23 cellular contexts compared by ENCODE assay signal in genomic region chr1:218336353-218336752, GRCh38. TPM values are rescaled to one million over a fixed set of nuclear protein-coding genes. Genes with fewer than 3 reads are reported as not detected.
A peak's percentile ranks its signal among the peaks of the same experiment; 100 is the strongest.
DNase-seq lines count a peak whose midpoint lies in the region; ATAC-seq and TF ChIP-seq lines count a peak whose summit lies in the region.
"Had no signal": no experiment of that assay in that cellular context is flagged by ENCODE, and none has a peak within 500 bp of the region (broad histone marks: within the 10 kb centered on the region; RNA-seq: fewer than 3 reads in every experiment).

No MANE protein-coding gene starts in this region.

- no peaks in the 10 kb centered on the region for H3K9me3 ChIP-seq in SK-N-SH
- H3K9me3 ChIP-seq: MG63, prostate gland, upper lobe of right lung had no signal

- WGBS in SK-N-SH (ENCODE audit: low lambda C conversion rate): 73% methylated on average over 2 of the region's 2 CpGs

- no peaks in the 10 kb centered on the region for H3K9me2 ChIP-seq in SK-N-SH

- POLR2A ChIA-PET in SK-N-SH (lab: Yijun Ruan, JAX): no interaction called here

- TF ChIP-seq CTCF in SK-N-SH (IDR thresholded peaks at IDR 0.05) (no peak), brain microvascular endothelial cell (IDR thresholded peaks at IDR 0.05; ENCODE audit: low read depth, low read length, missing control alignments) (no peak)

- no peaks in the 10 kb centered on the region for H3K79me2 ChIP-seq in SK-N-SH (ENCODE audit: insufficient read depth)

- H3K27me3 ChIP-seq in SK-N-SH (ENCODE audit: insufficient read depth) (no peaks in the 10 kb centered on the region), brain microvascular endothelial cell (replicated peaks) (no peaks in the 10 kb centered on the region)
- H3K27me3 ChIP-seq: MG63, upper lobe of right lung had no signal

- H3K4me3 Mint-ChIP-seq in activated naive CD4-positive, alpha-beta T cell treated with anti-CD3 and anti-CD28 coated beads for 36 hours: no peak overlapping the region
- H3K4me3 Mint-ChIP-seq: naive thymus-derived CD8-positive, alpha-beta T cell had no signal

- no peak overlapping the region for H3K4me3 ChIP-seq in SK-N-SH (ENCODE audit: low read depth in 2 of 2, low read length in 1 of 2)
- H3K4me3 ChIP-seq in brain microvascular endothelial cell (ENCODE audit: low read depth, low read length): no peak overlapping the region
- H3K4me3 ChIP-seq: lung, MG63, prostate gland, upper lobe of right lung had no signal

- no peak overlapping the region for H3K27ac Mint-ChIP-seq in activated naive CD4-positive, alpha-beta T cell treated with anti-CD3 and anti-CD28 coated beads for 36 hours
- H3K27ac Mint-ChIP-seq: activated T-helper 2 cell treated with anti-CD3 and anti-CD28 coated beads, Interferon-gamma antibody, Interleukin-2, Interleukin-4, amounts not matched to agents 10 μg/mL and 5 μg/mL and 100 μg/mL, durations not matched to agents 14 hours and 24 hours and 36 hours; naive thymus-derived CD8-positive, alpha-beta T cell had no signal

- H3F3A ChIP-seq in SK-N-SH (replicated peaks; ENCODE audit: insufficient read depth): peaks cover 9% of the 10 kb centered on the region

- H3K9ac ChIP-seq in SK-N-SH: no peak overlapping the region

- peak; percentile 30 for DNase-seq in SK-N-SH
- peak; percentile 77 for DNase-seq in NCI-H146 treated with DMSO at 0.1 percent for 48 hours (lab: John Stamatoyannopoulos, UW; ENCODE audit: unreplicated experiment)
- DNase-seq in brain microvascular endothelial cell: peak; percentile 52
- no peak for DNase-seq in NCI-H1048 (lab: John Stamatoyannopoulos, UW)
- DNase-seq in activated T-cell treated with anti-CD3 and anti-CD28 coated beads, Interleukin-2, amount 50 U/mL, for 48 hours: no peak
- DNase-seq in activated naive CD4-positive, alpha-beta T cell treated with anti-CD3 and anti-CD28 coated beads for 36 hours: no peak
- DNase-seq: activated CD4-positive, CD25-positive, alpha-beta regulatory T cell; DMS79 treated with DMSO at 0.1 percent for 48 hours; MG63; naive thymus-derived CD8-positive, alpha-beta T cell; NCI-H2107; NCI-H774; RPMI8226; stimulated activated naive CD4-positive, alpha-beta T cell treated with Interleukin-2 at 50 U/mL for 16 hours; T-helper 1 cell; upper lobe of right lung had no signal

- ATAC-seq in SK-N-SH treated with all-trans-retinoic acid at 6 μM for 48 hours (no peak), HG02588 (IDR thresholded peaks at IDR 0.05; ENCODE audit: unreplicated experiment) (no peak)
- ATAC-seq: naive thymus-derived CD8-positive, alpha-beta T cell; upper lobe of right lung had no signal

- H3K36me3 Mint-ChIP-seq in activated naive CD4-positive, alpha-beta T cell treated with anti-CD3 and anti-CD28 coated beads for 36 hours (ENCODE audit: low read depth): peaks cover 19% of the 10 kb centered on the region

- CTCF ChIA-PET in SK-N-SH (lab: Yijun Ruan, JAX): interaction anchor here (0.6 to 3.6 kb wide), 4 partner anchors 15 to 1469 kb away, joined by 3 to 14 read pairs (median 3); no protein-coding TSS in a partner anchor
- CTCF ChIA-PET in activated naive CD4-positive, alpha-beta T cell treated with anti-CD3 and anti-CD28 coated beads for 36 hours (lab: Charles Lee): no interaction called here

- peak in 1 of 2 experiments; percentile 51; a peak in 1 of 4 replicates for TF ChIP-seq EP300 in SK-N-SH (IDR thresholded peaks at IDR 0.05; ENCODE audit: borderline replicate concordance in 1 of 2, low read depth in 1 of 2, low read length in 1 of 2)

- H4K20me1 ChIP-seq in SK-N-SH (ENCODE audit: insufficient read depth): no peaks in the 10 kb centered on the region

- H3K36me3 ChIP-seq in SK-N-SH (replicated peaks in 1 of 2; ENCODE audit: control insufficient read depth in 1 of 2, insufficient read depth in 2 of 2, low read length in 1 of 2): peaks cover 7 to 17% of the 10 kb centered on the region in 2 experiments
- H3K36me3 ChIP-seq in brain microvascular endothelial cell (replicated peaks): no peaks in the 10 kb centered on the region
- H3K36me3 ChIP-seq: prostate gland, upper lobe of right lung had no signal

- H3K9me3 Mint-ChIP-seq in activated naive CD4-positive, alpha-beta T cell treated with anti-CD3 and anti-CD28 coated beads for 36 hours: no peaks in the 10 kb centered on the region
- H3K9me3 Mint-ChIP-seq: activated T-helper 2 cell treated with anti-CD3 and anti-CD28 coated beads, Interferon-gamma antibody, Interleukin-2, Interleukin-4, amounts not matched to agents 10 μg/mL and 5 μg/mL and 100 μg/mL, durations not matched to agents 14 hours and 24 hours and 36 hours; naive thymus-derived CD8-positive, alpha-beta T cell had no signal

- H3K4me2 ChIP-seq in SK-N-SH: no peak overlapping the region

- no peak overlapping the region for H2AFZ ChIP-seq in SK-N-SH (ENCODE audit: low read depth)

- peaks cover 4% of the 10 kb centered on the region for H3K27me3 Mint-ChIP-seq in activated naive CD4-positive, alpha-beta T cell treated with anti-CD3 and anti-CD28 coated beads for 36 hours (ENCODE audit: low read depth)

- no peaks in the 10 kb centered on the region for H3K4me1 Mint-ChIP-seq in activated naive CD4-positive, alpha-beta T cell treated with anti-CD3 and anti-CD28 coated beads for 36 hours (ENCODE audit: low read depth)
- H3K4me1 Mint-ChIP-seq: naive thymus-derived CD8-positive, alpha-beta T cell had no signal

- peaks cover 6 to 7% of the 10 kb centered on the region in 2 experiments; a peak in 3 of 4 replicates for H3K4me1 ChIP-seq in SK-N-SH (ENCODE audit: control insufficient read depth in 1 of 2, insufficient read depth in 2 of 2, low read depth in 1 of 2, low read length in 1 of 2)
- H3K4me1 ChIP-seq: prostate gland, upper lobe of right lung had no signal

- in situ Hi-C loops in brain microvascular endothelial cell (cut with HindIII; ENCODE audit: low pct_ligation_motif_present, low sequenced_read_pairs): no loop called here

- H3K27ac ChIP-seq in SK-N-SH (ENCODE audit: low read depth in 2 of 2, low read length in 1 of 2) (peak overlapping the region in 1 of 2 experiments; percentile 70; a peak in 2 of 4 replicates), brain microvascular endothelial cell (no peak overlapping the region)
- H3K27ac ChIP-seq: C4-2B, prostate gland, upper lobe of right lung had no signal

- intact Hi-C loops in activated naive CD4-positive, alpha-beta T cell treated with anti-CD3 and anti-CD28 coated beads for 36 hours (cut with micrococcal nuclease): loop anchor here (5.0 kb wide), 1 partner anchor 1476 kb away; no protein-coding TSS in a partner anchor

- no peak for TF ChIP-seq RAD21 in SK-N-SH (IDR thresholded peaks at IDR 0.05; ENCODE audit: low read length)

TF ChIP-seq in SK-N-SH, 30 proteins besides CTCF, POLR2A, EP300 and RAD21:
- TF ChIP-seq POLR2AphosphoS5 (IDR thresholded peaks at IDR 0.05; ENCODE audit: low read depth, low read length) (no peak), NRF1 (IDR thresholded peaks at IDR 0.05; ENCODE audit: low read depth, low read length) (no peak), RCOR1 (IDR thresholded peaks at IDR 0.05; ENCODE audit: low read length) (peak; percentile 31; the same call in 1 of the 2 replicates), FOXM1 (IDR thresholded peaks at IDR 0.05; ENCODE audit: low read depth) (no peak), PBX3 (IDR thresholded peaks at IDR 0.05) (no peak), GATA2 (CRISPR knock-in tag; IDR thresholded peaks at IDR 0.05) (no peak; the same call in 1 of the 2 replicates)

TF ChIP-seq in SK-N-SH treated with all-trans-retinoic acid at 6 μM for 48 hours, 23 proteins besides CTCF, POLR2A, EP300 and RAD21:
- TF ChIP-seq CSRNP3 (CRISPR knock-in tag; IDR thresholded peaks at IDR 0.05): no peak
- TF ChIP-seq ZNF8 (CRISPR knock-in tag; IDR thresholded peaks at IDR 0.05): no peak
- TF ChIP-seq PATZ1 (CRISPR knock-in tag; IDR thresholded peaks at IDR 0.05; ENCODE audit: borderline replicate concordance): no peak
- no peak for TF ChIP-seq CSDC2 (CRISPR knock-in tag; IDR thresholded peaks at IDR 0.05)

RNA-seq across cellular contexts. Expression of gene TGFB2, which starts 8.8 kb away (rescaled TPM):
- polyA plus RNA-seq in SK-N-SH (2012; rRNA removed): 2.4 and 3.8 TPM in 2 replicates
- 4.0 and 5.1 TPM in 2 replicates for polyA plus RNA-seq in SK-N-SH (2012; cell fraction: cytosol; rRNA removed)
- polyA plus RNA-seq in SK-N-SH (2012; cell fraction: nucleus; rRNA removed): 2.6 and 7.2 TPM in 2 replicates
- under 1 TPM in 1 of 2 experiments, not detected in 1; 0.14 TPM for total RNA-seq in activated naive CD4-positive, alpha-beta T cell treated with anti-CD3 and anti-CD28 coated beads for 36 hours
- total RNA-seq: activated CD8-positive, alpha-beta memory T cell treated with anti-CD3 and anti-CD28 coated beads for 36 hours; activated T-helper 2 cell treated with anti-CD3 and anti-CD28 coated beads, Interferon-gamma antibody, Interleukin-2, Interleukin-4, amounts not matched to agents 10 μg/mL and 5 μg/mL and 100 μg/mL, durations not matched to agents 14 hours and 24 hours and 36 hours had no signal
- polyA plus RNA-seq: naive thymus-derived CD8-positive, alpha-beta T cell had no signal

RNA-seq across cellular contexts. Expression of gene RRP15, which starts 51.3 kb away (rescaled TPM):
- 2.1 and 2.8 TPM in 2 replicates for polyA plus RNA-seq in SK-N-SH (2012; rRNA removed)
- 3.1 and 4.9 TPM in 2 replicates for polyA plus RNA-seq in SK-N-SH (2012; cell fraction: cytosol; rRNA removed)
- 1.4 and 2.9 TPM in 2 replicates for polyA plus RNA-seq in SK-N-SH (2012; cell fraction: nucleus; rRNA removed)
- total RNA-seq in activated naive CD4-positive, alpha-beta T cell treated with anti-CD3 and anti-CD28 coated beads for 36 hours: 10 to 100 TPM; 12.6 to 13.7 TPM

Comparison
In these comparisons a context has a peak if more than half of its experiments do, and no peak if none do; other contexts are left out.
1. DNase-seq: peak in SK-N-SH (single experiment), NCI-H146 treated with DMSO at 0.1 percent for 48 hours (single experiment) and brain microvascular endothelial cell (single experiment); none in NCI-H1048 (single experiment), activated T-cell treated with anti-CD3 and anti-CD28 coated beads, Interleukin-2, amount 50 U/mL, for 48 hours (0 of 2) and activated naive CD4-positive, alpha-beta T cell treated with anti-CD3 and anti-CD28 coated beads for 36 hours (single experiment).